In genomic region chr1:25875154-25875855, GRCh38 we compare ENCODE assay signal across 8 cellular contexts. TPM values are rescaled to one million over a fixed set of nuclear protein-coding genes. Genes with fewer than 3 reads are reported as not detected.
DNase-seq lines count a peak whose midpoint lies in the region; ATAC-seq and TF ChIP-seq lines count a peak whose summit lies in the region.

A gene with protein sequence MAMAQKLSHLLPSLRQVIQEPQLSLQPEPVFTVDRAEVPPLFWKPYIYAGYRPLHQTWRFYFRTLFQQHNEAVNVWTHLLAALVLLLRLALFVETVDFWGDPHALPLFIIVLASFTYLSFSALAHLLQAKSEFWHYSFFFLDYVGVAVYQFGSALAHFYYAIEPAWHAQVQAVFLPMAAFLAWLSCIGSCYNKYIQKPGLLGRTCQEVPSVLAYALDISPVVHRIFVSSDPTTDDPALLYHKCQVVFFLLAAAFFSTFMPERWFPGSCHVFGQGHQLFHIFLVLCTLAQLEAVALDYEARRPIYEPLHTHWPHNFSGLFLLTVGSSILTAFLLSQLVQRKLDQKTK (minus strand): TSS chr1:25875708. CDS start chr1:25863839, 11,869 bp downstream.

- H2AFZ ChIP-seq in parathyroid adenoma = peak within 1 kb of the TSS; percentile 93

- H3K9me3 Mint-ChIP-seq in type B pancreatic cell = no peaks in the 10 kb centered on the region

- H3K9ac ChIP-seq in adipocyte (ENCODE audit: low read length) = peak within 1 kb of the TSS; percentile 84
- H3K9ac ChIP-seq in parathyroid adenoma = no peak within 1 kb of the TSS

- TF ChIP-seq CTCF in heart right ventricle (IDR thresholded peaks at IDR 0.05) = peak in 3 of 9 donors; percentile 10 to 17 (median 13)
- TF ChIP-seq CTCF in parathyroid adenoma (IDR thresholded peaks at IDR 0.05) = peak; percentile 13
- no peak for TF ChIP-seq CTCF in type B pancreatic cell (conservative IDR thresholded peaks at IDR 0.05)

- no peaks in the 10 kb centered on the region for H3K36me3 Mint-ChIP-seq in type B pancreatic cell

- intact Hi-C loops in heart right ventricle (cut with DNase I) = no loop called here

- H3K4me3 ChIP-seq in adipocyte (ENCODE audit: low read length) = peak within 1 kb of the TSS; percentile 82
- H3K4me3 ChIP-seq in heart right ventricle = peak within 1 kb of the TSS; percentile 29 to 76 (median 66)
- peak within 1 kb of the TSS; percentile 68 for H3K4me3 ChIP-seq in parathyroid adenoma (ENCODE audit: low read depth, low read length)

- H3K27ac Mint-ChIP-seq in type B pancreatic cell = peak within 1 kb of the TSS; percentile 87

- DNase-seq in SIG-M5 treated with dmso at 0.1 percent for 504 hours (lab: John Stamatoyannopoulos, UW; ENCODE audit: unreplicated experiment) = peak; percentile 29
- no peak for DNase-seq in SIG-M5 (lab: John Stamatoyannopoulos, UW)
- peak; percentile 54 for DNase-seq in HuH-7.5 (ENCODE audit: low spot score)
- peak; percentile 39 for DNase-seq in T follicular helper cell (ENCODE audit: low read depth)
- DNase-seq in adipocyte (ENCODE audit: low read depth) = peak; percentile 88
- peak; percentile 73 to 76 for DNase-seq in heart right ventricle
- DNase-seq in type B pancreatic cell (ENCODE audit: extremely low spot score, unreplicated experiment) = peak; percentile 80

- H3K27me3 Mint-ChIP-seq in type B pancreatic cell = no peaks in the 10 kb centered on the region

- ATAC-seq in heart right ventricle = peak; percentile 84 to 92 (median 88)

- no peaks in the 10 kb centered on the region for H3K9me3 ChIP-seq in adipocyte (ENCODE audit: control insufficient read depth, low read length)
- no peaks in the 10 kb centered on the region for H3K9me3 ChIP-seq in heart right ventricle
- H3K9me3 ChIP-seq in parathyroid adenoma (ENCODE audit: control insufficient read depth, low read length) = no peaks in the 10 kb centered on the region

- H3K36me3 ChIP-seq in adipocyte (ENCODE audit: control insufficient read depth, insufficient read depth, low read length, severe bottlenecking) = no peaks in the 10 kb centered on the region
- H3K36me3 ChIP-seq in heart right ventricle = peaks cover 0 to under 1% (median 0%) of the 10 kb centered on the region in 9 donors
- no peaks in the 10 kb centered on the region for H3K36me3 ChIP-seq in parathyroid adenoma (ENCODE audit: control insufficient read depth, insufficient read depth, low read length)

- H3K27me3 ChIP-seq in adipocyte (replicated peaks; ENCODE audit: control insufficient read depth, insufficient read depth, low read length) (no peaks in the 10 kb centered on the region), heart right ventricle (no peaks in the 10 kb centered on the region), parathyroid adenoma (ENCODE audit: control insufficient read depth, insufficient read depth, low read length) (no peaks in the 10 kb centered on the region)

- H3K4me1 ChIP-seq in adipocyte (ENCODE audit: control insufficient read depth, insufficient read depth, low read length) (peaks cover 19% of the 10 kb centered on the region), heart right ventricle (peaks cover 2 to 49% (median 24%) of the 10 kb centered on the region in 9 donors), parathyroid adenoma (peaks cover 7% of the 10 kb centered on the region)

- H3K27ac ChIP-seq in heart right ventricle = peak within 1 kb of the TSS in 9 of 10 donors; percentile 38 to 82 (median 76)
- H3K27ac ChIP-seq in parathyroid adenoma = peak within 1 kb of the TSS; percentile 70

- peak within 1 kb of the TSS; percentile 94 for H3K4me3 Mint-ChIP-seq in type B pancreatic cell

- peaks cover 39% of the 10 kb centered on the region for H3K4me1 Mint-ChIP-seq in type B pancreatic cell (ENCODE audit: unreplicated experiment)

- H3K4me2 ChIP-seq in parathyroid adenoma (ENCODE audit: low read length) = peak within 1 kb of the TSS; percentile 80

- 1% methylated on average over 56 to 75 of the region's 75 CpGs for WGBS in heart right ventricle, 2 donors

- H3K79me2 ChIP-seq in parathyroid adenoma = no peaks in the 10 kb centered on the region

RNA-seq across cellular contexts. Expression of the gene that starts here (rescaled TPM):
- total RNA-seq in heart right ventricle (1 to 10 TPM; 1.2 to 3.8 (median 2.2) TPM), type B pancreatic cell (ENCODE audit: low replicate concordance) (24.3 and 41.0 TPM in 2 replicates)
- 1 to 10 TPM; 1.2 to 1.4 TPM for polyA plus RNA-seq in heart right ventricle
